30 cellular contexts compared by ENCODE assay signal in genomic region chr3:77125934-77126333, GRCh38.
"Had no signal": no experiment of that assay in that cellular context is flagged by ENCODE, and none has a peak within 500 bp of the region (broad histone marks: within the 10 kb centered on the region; RNA-seq: fewer than 3 reads in every experiment).

No MANE protein-coding gene starts in this region.

- H3K9me3 Mint-ChIP-seq: nephron had no signal

- ATAC-seq: left colon; mucosa of descending colon; naive thymus-derived CD8-positive, alpha-beta T cell; pancreas; right cardiac atrium; sciatic nerve; stimulated activated naive B cell treated with anti-CD40 and anti-IgM and Interleukin-4, amounts not matched to agents 10 μg/mL and 1 μg/mL and 100 μg/mL, for 72 hours; stimulated activated naive CD8-positive, alpha-beta T cell treated with anti-CD3 and anti-CD28 coated beads, Interleukin-15, Interleukin-2, amounts not matched to agents 100 U/mL and 50 U/mL, for 24 hours had no signal

- H3K27ac ChIP-seq: left ventricle myocardium inferior, pancreas, prostate gland, skin epidermis, stomach, testis, thyroid gland, transverse colon, upper lobe of left lung had no signal

- H3K4me3 ChIP-seq: left ventricle myocardium inferior, lung, mucosa of descending colon, pancreas, prostate gland, skin epidermis, stomach, testis, thyroid gland, transverse colon, upper lobe of left lung had no signal

- H3K9me3 ChIP-seq: left ventricle myocardium inferior, mucosa of descending colon, pancreas, prostate gland, stomach, testis, thyroid gland, transverse colon, upper lobe of left lung had no signal

- H3K36me3 ChIP-seq: left ventricle myocardium inferior, pancreas, prostate gland, stomach, thyroid gland, transverse colon, upper lobe of left lung had no signal

- H3K4me3 Mint-ChIP-seq: memory B cell; naive thymus-derived CD8-positive, alpha-beta T cell; nephron; neural crest cell; stimulated activated naive B cell treated with anti-CD40 and anti-IgM and Interleukin-4, amounts not matched to agents 10 μg/mL and 1 μg/mL and 100 μg/mL, for 72 hours had no signal

- H3K27me3 Mint-ChIP-seq: memory B cell; naive thymus-derived CD8-positive, alpha-beta T cell; stimulated activated naive B cell treated with anti-CD40 and anti-IgM and Interleukin-4, amounts not matched to agents 10 μg/mL and 1 μg/mL and 100 μg/mL, for 72 hours had no signal

- H3K4me1 Mint-ChIP-seq: memory B cell; naive thymus-derived CD8-positive, alpha-beta T cell; nephron; neural crest cell; stimulated activated naive B cell treated with anti-CD40 and anti-IgM and Interleukin-4, amounts not matched to agents 10 μg/mL and 1 μg/mL and 100 μg/mL, for 72 hours had no signal

- H3K27ac Mint-ChIP-seq: memory B cell; naive thymus-derived CD8-positive, alpha-beta T cell; nephron; stimulated activated naive B cell treated with anti-CD40 and anti-IgM and Interleukin-4, amounts not matched to agents 10 μg/mL and 1 μg/mL and 100 μg/mL, for 72 hours had no signal

- H3K27me3 ChIP-seq: pancreas, stomach, testis, thyroid gland, transverse colon, upper lobe of left lung had no signal

- DNase-seq: hippocampal formation; kidney; left colon; left ventricle myocardium inferior; midbrain; mucosa of descending colon; naive thymus-derived CD8-positive, alpha-beta T cell; nucleus accumbens; pancreas; posterior cingulate gyrus; retina; right cardiac atrium; stimulated activated CD4-positive, alpha-beta T cell treated with anti-CD3 and anti-CD28 coated beads, Interleukin-12 subunit alpha, Interleukin-12 subunit beta, amount 100 ng/mL, for 4 hours; stimulated activated CD4-positive, alpha-beta T cell treated with anti-CD3 and anti-CD28 coated beads, Interleukin-15, amount 100 ng/mL, for 24 hours; stimulated activated CD4-positive, alpha-beta T cell treated with anti-CD3 and anti-CD28 coated beads, Interleukin-2, amount 100 ng/mL, for 24 hours; stimulated activated CD4-positive, alpha-beta T cell treated with anti-CD3 and anti-CD28 coated beads, Interleukin-4, amount 100 ng/mL, for 1 hour; stimulated activated naive B cell treated with anti-CD40 and anti-IgM and Interleukin-4, amounts not matched to agents 10 μg/mL and 1 μg/mL and 100 μg/mL, for 72 hours; stimulated activated naive CD8-positive, alpha-beta T cell treated with anti-CD3 and anti-CD28 coated beads, Interleukin-15, Interleukin-2, amounts not matched to agents 100 U/mL and 50 U/mL, for 24 hours; stomach; testis; thyroid gland; transverse colon had no signal

- H3K4me1 ChIP-seq: left ventricle myocardium inferior, pancreas, prostate gland, stomach, testis, thyroid gland, transverse colon, upper lobe of left lung had no signal

- H3K36me3 Mint-ChIP-seq: memory B cell; naive thymus-derived CD8-positive, alpha-beta T cell; stimulated activated naive B cell treated with anti-CD40 and anti-IgM and Interleukin-4, amounts not matched to agents 10 μg/mL and 1 μg/mL and 100 μg/mL, for 72 hours had no signal
